28 cellular contexts compared by ENCODE assay signal in the genomic region with DNA sequence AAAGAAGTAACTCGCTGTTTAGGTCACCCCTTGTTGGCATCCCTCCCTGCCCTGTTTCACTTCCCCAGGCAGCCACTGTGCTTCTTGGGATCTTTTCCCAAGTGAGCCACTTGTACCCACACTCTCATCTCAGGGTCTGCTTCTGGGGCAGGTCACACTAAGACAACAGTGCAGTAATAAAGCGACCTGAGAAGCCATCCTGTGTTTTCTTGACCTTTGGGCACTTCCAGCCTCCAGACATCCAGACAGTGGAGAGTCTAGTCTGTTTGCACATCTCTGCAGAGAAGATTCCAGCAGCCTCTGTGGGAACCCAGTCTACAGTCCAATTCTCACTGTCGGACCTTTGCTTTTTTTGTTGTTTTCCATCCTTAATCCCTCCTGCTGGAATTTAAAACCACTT. TPM values are rescaled to one million over a fixed set of nuclear protein-coding genes. Genes with fewer than 3 reads are reported as not detected.
DNase-seq lines count a peak whose midpoint lies in the region; ATAC-seq and TF ChIP-seq lines count a peak whose summit lies in the region.
"Had no signal": no experiment of that assay in that cellular context is flagged by ENCODE, and none has a peak within 500 bp of the region (broad histone marks: within the 10 kb centered on the region; RNA-seq: fewer than 3 reads in every experiment).

No MANE protein-coding gene starts in this region.

- ATAC-seq in GM19351 (IDR thresholded peaks at IDR 0.05; ENCODE audit: unreplicated experiment) = no peak
- ATAC-seq: A549, Panc1 had no signal

- peak overlapping the region; percentile 68 for H3K27ac Mint-ChIP-seq in osteocyte (ENCODE audit: unreplicated experiment)
- no peak overlapping the region for H3K27ac Mint-ChIP-seq in T-helper 2 cell treated with Interferon-gamma antibody and Interleukin-4, amounts not matched to agents 5 μg/mL and 100 μg/mL, for 36 hours
- H3K27ac Mint-ChIP-seq: CD4-positive, alpha-beta memory T cell; GM23338; H9; HFFc6; IgD-negative memory B cell had no signal

- H3K4me1 ChIP-seq in SJCRH30 = peaks cover 13% of the 10 kb centered on the region; the same call in 1 of the 2 replicates
- H3K4me1 ChIP-seq: A549 had no signal

- no peak overlapping the region for H3K4me3 Mint-ChIP-seq in osteocyte (ENCODE audit: unreplicated experiment)
- H3K4me3 Mint-ChIP-seq in T-helper 2 cell treated with Interferon-gamma antibody and Interleukin-4, amounts not matched to agents 5 μg/mL and 100 μg/mL, for 36 hours = no peak overlapping the region
- H3K4me3 Mint-ChIP-seq: CD4-positive, alpha-beta memory T cell; GM23338; H9; HFFc6; IgD-negative memory B cell had no signal

- intact Hi-C loops in dorsolateral prefrontal cortex (cut with DNase I) = loop anchor here in 1 of 2 donors (10.0 kb wide), 1 partner anchor 56 kb away; no protein-coding TSS in a partner anchor

- H3K27me3 Mint-ChIP-seq in osteocyte (ENCODE audit: unreplicated experiment) = no peaks in the 10 kb centered on the region
- H3K27me3 Mint-ChIP-seq in T-helper 2 cell treated with Interferon-gamma antibody and Interleukin-4, amounts not matched to agents 5 μg/mL and 100 μg/mL, for 36 hours (ENCODE audit: low read depth) = no peaks in the 10 kb centered on the region
- H3K27me3 Mint-ChIP-seq: CD4-positive, alpha-beta memory T cell had no signal

- H3K9me3 ChIP-seq in SJCRH30 (replicated peaks) = no peaks in the 10 kb centered on the region
- H3K9me3 ChIP-seq: A549 had no signal

- H3K27me3 ChIP-seq in SJCRH30 (no peaks in the 10 kb centered on the region), dorsolateral prefrontal cortex (peaks cover 0 to 92% (median 28%) of the 10 kb centered on the region in 45 donors)

- H3K9me3 Mint-ChIP-seq in osteocyte (ENCODE audit: unreplicated experiment) = peaks cover 3% of the 10 kb centered on the region
- no peaks in the 10 kb centered on the region for H3K9me3 Mint-ChIP-seq in T-helper 2 cell treated with Interferon-gamma antibody and Interleukin-4, amounts not matched to agents 5 μg/mL and 100 μg/mL, for 36 hours
- H3K9me3 Mint-ChIP-seq: CD4-positive, alpha-beta memory T cell; GM23338; HFFc6 had no signal

- H3K36me3 Mint-ChIP-seq in osteocyte (ENCODE audit: unreplicated experiment) = no peaks in the 10 kb centered on the region
- H3K36me3 Mint-ChIP-seq in T-helper 2 cell treated with Interferon-gamma antibody and Interleukin-4, amounts not matched to agents 5 μg/mL and 100 μg/mL, for 36 hours (ENCODE audit: low read depth) = no peaks in the 10 kb centered on the region
- H3K36me3 Mint-ChIP-seq: CD4-positive, alpha-beta memory T cell had no signal

- H3K4me1 Mint-ChIP-seq in osteocyte (ENCODE audit: unreplicated experiment) = peaks cover 17% of the 10 kb centered on the region
- H3K4me1 Mint-ChIP-seq in T-helper 2 cell treated with Interferon-gamma antibody and Interleukin-4, amounts not matched to agents 5 μg/mL and 100 μg/mL, for 36 hours (ENCODE audit: low read depth) = no peaks in the 10 kb centered on the region
- H3K4me1 Mint-ChIP-seq: CD4-positive, alpha-beta memory T cell; IgD-negative memory B cell had no signal

- H3K36me3 ChIP-seq in SJCRH30 = no peaks in the 10 kb centered on the region

- TF ChIP-seq CTCF in osteocyte (IDR thresholded peaks at IDR 0.05) (no peak), dorsolateral prefrontal cortex (IDR thresholded peaks at IDR 0.05 in 54 of 56, conservative IDR thresholded peaks at IDR 0.05 in 2 of 56; ENCODE audit: low read depth in 1 of 56, partially characterized antibody in 56 of 56) (no peak)

- H3K27ac ChIP-seq in SJCRH30 (peak overlapping the region; percentile 95), dorsolateral prefrontal cortex (no peak overlapping the region)
- H3K27ac ChIP-seq: A549, RWPE1 had no signal

- H3K4me3 ChIP-seq in SJCRH30 (0 out of 2 replicates have a peak overlapping the region, but pooled peaks have one; percentile 5), dorsolateral prefrontal cortex (no peak overlapping the region)
- H3K4me3 ChIP-seq: A549, GM23338 had no signal

- peak; percentile 15 for DNase-seq in ELF-1 (ENCODE audit: low read depth, low spot score)
- peak; percentile 7 to 43 for DNase-seq in SJCRH30
- DNase-seq in islet precursor cell = peak; percentile 72
- no peak for DNase-seq in osteocyte (ENCODE audit: extremely low spot score, unreplicated experiment)
- no peak for DNase-seq in T-helper 2 cell treated with Interferon-gamma antibody and Interleukin-4, amounts not matched to agents 5 μg/mL and 100 μg/mL, for 36 hours (ENCODE audit: low spot score)
- DNase-seq in amygdala (lab: John Stamatoyannopoulos, UW) = no peak
- no peak for DNase-seq in dorsolateral prefrontal cortex
- DNase-seq: AML-193; C1 segment of cervical spinal cord; CD4-positive, alpha-beta memory T cell; COR-L47; DMS79; EL; GF-D8; H9; HFFc6; NCI-H1092 treated with DMSO at 0.1 percent for 48 hours; NCI-H1436; NCI-H187 treated with DMSO at 0.1 percent for 48 hours; NCI-H774; SHP77; T-helper 1 cell had no signal

RNA-seq across cellular contexts. Expression of gene ATP6AP2, which starts 50.3 kb away (rescaled TPM):
- 44.7 and 47.3 TPM in 2 replicates for total RNA-seq in SJCRH30 (2014; rRNA removed; shearing (Covaris generic))
- total RNA-seq in osteocyte = 154 and 162 TPM in 2 replicates
- total RNA-seq in dorsolateral prefrontal cortex = 100 to 1,000 TPM in 117 of 120 experiments, 10 to 100 TPM in 3; 86.2 to 263 (median 179) TPM

Comparison
In these comparisons a context has a peak if more than half of its experiments do, and no peak if none do; other contexts are left out.
1. DNase-seq: peak in ELF-1 (single experiment), SJCRH30 (2 of 2) and islet precursor cell (single experiment); none in osteocyte (single experiment), T-helper 2 cell treated with Interferon-gamma antibody and Interleukin-4, amounts not matched to agents 5 μg/mL and 100 μg/mL, for 36 hours (single experiment), amygdala (0 of 56) and dorsolateral prefrontal cortex (0 of 10).